In genomic region chr6:133966654-133967300, GRCh38 we compare ENCODE assay signal across 10 cellular contexts. TPM values are rescaled to one million over a fixed set of nuclear protein-coding genes. Genes with fewer than 3 reads are reported as not detected.
A peak's percentile ranks its signal among the peaks of the same experiment; 100 is the strongest.
DNase-seq lines count a peak whose midpoint lies in the region; ATAC-seq, FAIRE-seq and TF ChIP-seq lines count a peak whose summit lies in the region.
"Had no signal": no experiment of that assay in that cellular context is flagged by ENCODE, and none has a peak within 500 bp of the region (broad histone marks: within the 10 kb centered on the region; RNA-seq: fewer than 3 reads in every experiment).

No MANE protein-coding gene starts in this region.

- ATAC-seq in HG03103 (IDR thresholded peaks at IDR 0.05; ENCODE audit: low read depth, unreplicated experiment) = peak; percentile 92
- ATAC-seq in activated naive CD8-positive, alpha-beta T cell treated with anti-CD3 and anti-CD28 coated beads, Interleukin-2, amount 50 U/mL, for 24 hours = peak; percentile 27

- no peak overlapping the region for H3K4me3 Mint-ChIP-seq in activated naive CD8-positive, alpha-beta T cell treated with anti-CD3 and anti-CD28 coated beads, Interleukin-2, amount 50 U/mL, for 24 hours

- peaks cover 5% of the 10 kb centered on the region for H3K36me3 Mint-ChIP-seq in activated naive CD8-positive, alpha-beta T cell treated with anti-CD3 and anti-CD28 coated beads, Interleukin-2, amount 50 U/mL, for 24 hours (ENCODE audit: low read depth)

- no peaks in the 10 kb centered on the region for H3K27me3 Mint-ChIP-seq in activated naive CD8-positive, alpha-beta T cell treated with anti-CD3 and anti-CD28 coated beads, Interleukin-2, amount 50 U/mL, for 24 hours

- peak overlapping the region; percentile 0 for H3K27ac Mint-ChIP-seq in activated naive CD8-positive, alpha-beta T cell treated with anti-CD3 and anti-CD28 coated beads, Interleukin-2, amount 50 U/mL, for 24 hours

- FAIRE-seq in GM12891 (lab: Jason Lieb, UNC) = peak; percentile 89

- no peak for TF ChIP-seq CTCF in GM20000 (IDR thresholded peaks at IDR 0.05; ENCODE audit: extremely low read depth, missing control alignments)

- DNase-seq in GM12891 (ENCODE audit: insufficient read length, low spot score) = no peak
- peak; percentile 25 for DNase-seq in GM20000 (ENCODE audit: low spot score)
- DNase-seq in activated naive CD8-positive, alpha-beta T cell treated with anti-CD3 and anti-CD28 coated beads, Interleukin-2, amount 50 U/mL, for 24 hours = no peak
- DNase-seq in NOMO-1 (lab: John Stamatoyannopoulos, UW; ENCODE audit: unreplicated experiment in 2 of 2) = no peak
- DNase-seq in DMS114 treated with DMSO at 0.1 percent for 48 hours (lab: John Stamatoyannopoulos, UW; ENCODE audit: unreplicated experiment) = no peak
- no peak for DNase-seq in DMS153 treated with DMSO at 0.1 percent for 48 hours (lab: John Stamatoyannopoulos, UW; ENCODE audit: unreplicated experiment)
- DNase-seq in GF-D8 (lab: John Stamatoyannopoulos, UW) = no peak
- DNase-seq: COR-L47, midbrain had no signal

- H3K4me1 Mint-ChIP-seq in activated naive CD8-positive, alpha-beta T cell treated with anti-CD3 and anti-CD28 coated beads, Interleukin-2, amount 50 U/mL, for 24 hours = peaks cover 66% of the 10 kb centered on the region

- TF ChIP-seq POLR2A in GM12891 (IDR thresholded peaks at IDR 0.05; ENCODE audit: low read depth, low read length) = no peak

- no peaks in the 10 kb centered on the region for H3K9me3 Mint-ChIP-seq in activated naive CD8-positive, alpha-beta T cell treated with anti-CD3 and anti-CD28 coated beads, Interleukin-2, amount 50 U/mL, for 24 hours

TF ChIP-seq in GM12891, 5 proteins besides CTCF, POLR2A, EP300 and RAD21:
- peak; percentile 51; the same call in 1 of the 2 replicates for TF ChIP-seq POU2F2 (IDR thresholded peaks at IDR 0.05; ENCODE audit: low read depth, low read length)
- no peak for TF ChIP-seq SPI1 (IDR thresholded peaks at IDR 0.05; ENCODE audit: low read depth, low read length)
TF ChIP-seq in GM12891: peak in this region for 1.

RNA-seq across cellular contexts. Expression of gene TBPL1, which starts 13.8 kb away (rescaled TPM):
- 39.8 TPM for polyA plus RNA-seq in GM12891 (2012; ENCODE audit: low read depth, missing spikeins)
